27 cellular contexts compared by ENCODE assay signal in genomic region chr1:72570815-72571214, GRCh38.
"Had no signal": no experiment of that assay in that cellular context is flagged by ENCODE, and none has a peak within 500 bp of the region (broad histone marks: within the 10 kb centered on the region; RNA-seq: fewer than 3 reads in every experiment).

No MANE protein-coding gene starts in this region.

- H3K4me1 ChIP-seq: adrenal gland, body of pancreas, colonic mucosa, esophagus squamous epithelium had no signal

- ATAC-seq: activated CD4-positive, alpha-beta T cell treated with anti-CD3 and anti-CD28 coated beads for 36 hours; activated CD8-positive, alpha-beta memory T cell treated with anti-CD3 and anti-CD28 coated beads, Interleukin-2, amount 10 ng/mL, durations not matched to agents 7 days and 5 days; activated CD8-positive, alpha-beta T cell treated with anti-CD3 and anti-CD28 coated beads, Interleukin-2, amount 10 ng/mL, durations not matched to agents 7 days and 5 days; activated naive CD8-positive, alpha-beta T cell treated with anti-CD3 and anti-CD28 coated beads, Interleukin-2, amount 50 U/mL, for 24 hours; body of pancreas; gastroesophageal sphincter had no signal

- DNase-seq: activated CD4-positive, alpha-beta memory T cell treated with anti-CD3 and anti-CD28 coated beads for 36 hours; activated CD4-positive, alpha-beta T cell treated with anti-CD3 and anti-CD28 coated beads for 36 hours; activated CD4-positive, alpha-beta T cell treated with anti-CD3 and anti-CD28 coated beads, Interleukin-2, amount 10 ng/mL, durations not matched to agents 24 days and 14 days; activated CD4-positive, CD25-positive, alpha-beta regulatory T cell; activated CD4-positive, CD25-positive, alpha-beta regulatory T cell treated with anti-CD3 and anti-CD28 coated beads, Interleukin-2, amount 50 U/mL, for 72 hours; activated CD8-positive, alpha-beta memory T cell treated with anti-CD3 and anti-CD28 coated beads, Interleukin-2, amount 10 ng/mL, durations not matched to agents 7 days and 5 days; activated CD8-positive, alpha-beta memory T cell treated with anti-CD3 and anti-CD28 coated beads, Interleukin-2, amount 50 U/mL, for 4 hours; activated CD8-positive, alpha-beta T cell treated with anti-CD3 and anti-CD28 coated beads, Interleukin-2, amount 10 ng/mL, durations not matched to agents 7 days and 5 days; activated effector memory CD4-positive, alpha-beta T cell treated with anti-CD3 and anti-CD28 coated beads, Interleukin-2, amount 50 U/mL, for 16 hours; activated naive CD4-positive, alpha-beta T cell treated with anti-CD3 and anti-CD28 coated beads for 36 hours; activated naive CD8-positive, alpha-beta T cell treated with anti-CD3 and anti-CD28 coated beads for 36 hours; activated naive CD8-positive, alpha-beta T cell treated with anti-CD3 and anti-CD28 coated beads, Interleukin-2, amount 50 U/mL, for 24 hours; activated T-cell treated with anti-CD3 and anti-CD28 coated beads, Interleukin-2, amount 50 U/mL, for 1 hour; activated T-cell treated with anti-CD3 and anti-CD28 coated beads, Interleukin-2, amount 50 U/mL, for 48 hours; adrenal gland; amygdala; aorta; body of pancreas; caudate nucleus; cerebellar nuclear complex; colonic mucosa; effector CD8-positive, alpha-beta T cell; esophagus squamous epithelium; foreskin melanocyte; T-helper 2 cell had no signal

- H3K36me3 ChIP-seq: adrenal gland, colonic mucosa, esophagus squamous epithelium, gastroesophageal sphincter had no signal

- H3K9me3 ChIP-seq: adrenal gland, body of pancreas, colonic mucosa, esophagus squamous epithelium, gastroesophageal sphincter had no signal

- H3K27ac ChIP-seq: adrenal gland, body of pancreas, colonic mucosa, epithelial cell of prostate, esophagus squamous epithelium, gastroesophageal sphincter had no signal

- H3K27me3 ChIP-seq: adrenal gland, body of pancreas, colonic mucosa, esophagus squamous epithelium, gastroesophageal sphincter had no signal

- H3K4me3 ChIP-seq: adrenal gland, body of pancreas, colonic mucosa, esophagus squamous epithelium, gastroesophageal sphincter had no signal
